Comparison of ENCODE assay signal across 17 cellular contexts in the genomic region with DNA sequence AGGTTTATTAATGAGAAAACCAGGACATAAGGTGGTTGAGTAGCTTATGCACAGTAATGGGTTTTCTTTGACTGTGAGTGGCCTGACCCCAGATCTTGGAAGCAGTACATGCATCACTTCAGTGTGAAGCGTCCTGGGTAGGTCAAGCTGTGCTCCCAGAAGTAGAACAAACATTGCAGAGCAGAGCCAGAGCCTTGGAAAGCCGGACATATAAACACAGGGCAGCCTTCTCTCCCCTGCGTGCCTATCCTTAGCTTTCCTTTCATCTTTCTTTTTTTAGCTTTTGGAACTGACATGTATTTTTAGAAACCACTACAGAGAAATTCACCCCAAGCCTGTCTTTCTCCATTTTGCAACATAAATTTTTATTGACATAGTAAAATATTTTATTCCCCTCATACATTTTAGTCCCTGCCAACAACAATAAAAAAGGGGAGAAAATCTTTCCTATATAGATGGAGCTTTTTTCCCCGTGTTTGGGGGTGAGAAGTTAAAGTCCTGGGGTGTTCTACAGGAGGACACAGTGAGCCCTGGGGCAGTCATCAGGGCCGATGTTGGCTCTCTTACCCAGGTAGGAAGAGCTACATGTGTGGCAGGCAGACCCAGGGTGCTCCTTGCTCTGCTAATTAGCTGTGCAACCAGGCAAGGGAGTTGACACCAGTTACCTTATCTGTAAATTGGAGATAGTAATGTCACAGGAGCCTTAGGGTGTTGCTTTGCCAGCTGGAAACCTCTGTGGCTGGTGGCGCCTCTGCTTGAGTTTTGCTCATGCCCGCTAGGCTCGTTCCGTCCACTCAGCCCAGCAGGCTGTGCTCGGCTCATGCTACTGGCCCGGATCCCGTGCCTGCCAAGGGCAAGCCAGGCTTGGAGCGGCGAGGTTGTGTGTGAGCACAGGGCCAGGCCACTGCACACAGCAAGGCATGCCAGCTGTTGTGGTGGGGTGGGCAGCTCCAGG.
DNase-seq lines count a peak whose midpoint lies in the region; ATAC-seq, FAIRE-seq and TF ChIP-seq lines count a peak whose summit lies in the region.
"Had no signal": no experiment of that assay in that cellular context is flagged by ENCODE, and none has a peak within 500 bp of the region (broad histone marks: within the 10 kb centered on the region; RNA-seq: fewer than 3 reads in every experiment).

No MANE protein-coding gene starts in this region.

- peaks cover 35% of the 10 kb centered on the region for H3K4me1 Mint-ChIP-seq in CD8-positive, alpha-beta T cell (ENCODE audit: low read depth)
- H3K4me1 Mint-ChIP-seq in central memory CD8-positive, alpha-beta T cell = peaks cover 45% of the 10 kb centered on the region

- no peak for TF ChIP-seq POLR2A in lower leg skin (IDR thresholded peaks at IDR 0.05)

- H3K9me3 ChIP-seq in CD8-positive, alpha-beta T cell (ENCODE audit: low read length) = no peaks in the 10 kb centered on the region
- no peaks in the 10 kb centered on the region for H3K9me3 ChIP-seq in left ventricle myocardium inferior (replicated peaks)
- H3K9me3 ChIP-seq: Peyer's patch, suprapubic skin had no signal

- no peaks in the 10 kb centered on the region for H3K9me3 Mint-ChIP-seq in CD8-positive, alpha-beta T cell
- H3K9me3 Mint-ChIP-seq in central memory CD8-positive, alpha-beta T cell = no peaks in the 10 kb centered on the region

- H3K27ac ChIP-seq in CD8-positive, alpha-beta T cell (ENCODE audit: low read depth, low read length) = no peak overlapping the region
- H3K27ac ChIP-seq in left ventricle myocardium inferior (replicated peaks) = peak overlapping the region; percentile 90
- H3K27ac ChIP-seq: Peyer's patch, suprapubic skin had no signal

- H3K36me3 ChIP-seq in CD8-positive, alpha-beta T cell (ENCODE audit: insufficient read depth, low read length) = no peaks in the 10 kb centered on the region
- no peaks in the 10 kb centered on the region for H3K36me3 ChIP-seq in left ventricle myocardium inferior

- intact Hi-C loops in CD8-positive, alpha-beta T cell (cut with DNase I, micrococcal nuclease) = no loop called here
- intact Hi-C loops in left ventricle myocardium inferior (cut with micrococcal nuclease) (no loop called here), lower leg skin (cut with DNase I; ENCODE audit: low total_unique reads) (no loop called here)

- H3K36me3 Mint-ChIP-seq in CD8-positive, alpha-beta T cell = peaks cover 61% of the 10 kb centered on the region
- peaks cover 16% of the 10 kb centered on the region for H3K36me3 Mint-ChIP-seq in central memory CD8-positive, alpha-beta T cell (ENCODE audit: insufficient read depth)

- ATAC-seq in CD8-positive, alpha-beta T cell = no peak
- no peak for ATAC-seq in central memory CD8-positive, alpha-beta T cell (replicated peaks; ENCODE audit: extremely low read depth, poor library complexity, severe bottlenecking)
- ATAC-seq in GM21447 (IDR thresholded peaks at IDR 0.05; ENCODE audit: unreplicated experiment) = no peak
- ATAC-seq: activated CD4-positive, alpha-beta T cell treated with anti-CD3 and anti-CD28 coated beads for 36 hours had no signal

- 61 to 70% methylated on average over 14 of the region's 14 CpGs for WGBS in lower leg skin, 2 donors

- H3K27ac Mint-ChIP-seq in CD8-positive, alpha-beta T cell = peak overlapping the region; percentile 41
- peak overlapping the region; percentile 20 for H3K27ac Mint-ChIP-seq in central memory CD8-positive, alpha-beta T cell (ENCODE audit: low read depth)
- H3K27ac Mint-ChIP-seq: activated CD4-positive, alpha-beta T cell treated with anti-CD3 and anti-CD28 coated beads for 36 hours had no signal

- H3K4me1 ChIP-seq in CD8-positive, alpha-beta T cell (ENCODE audit: insufficient read depth, low read length) = peaks cover 35% of the 10 kb centered on the region
- H3K4me1 ChIP-seq in left ventricle myocardium inferior = peaks cover 64% of the 10 kb centered on the region
- H3K4me1 ChIP-seq: Peyer's patch had no signal

- no peaks in the 10 kb centered on the region for H3K27me3 Mint-ChIP-seq in CD8-positive, alpha-beta T cell (ENCODE audit: low read depth)
- H3K27me3 Mint-ChIP-seq in central memory CD8-positive, alpha-beta T cell = no peaks in the 10 kb centered on the region
- H3K27me3 Mint-ChIP-seq: activated CD4-positive, alpha-beta T cell treated with anti-CD3 and anti-CD28 coated beads for 36 hours had no signal

- no peak overlapping the region for H3K4me3 ChIP-seq in CD8-positive, alpha-beta T cell (ENCODE audit: low read depth, low read length)
- H3K4me3 ChIP-seq in left ventricle myocardium inferior (peak overlapping the region; percentile 34), lower leg skin (ENCODE audit: low read depth, poor library complexity, severe bottlenecking) (no peak overlapping the region)
- H3K4me3 ChIP-seq: Peyer's patch, suprapubic skin had no signal

- no peaks in the 10 kb centered on the region for H3K27me3 ChIP-seq in CD8-positive, alpha-beta T cell (ENCODE audit: insufficient read depth, low read length)
- H3K27me3 ChIP-seq in left ventricle myocardium inferior (ENCODE audit: low read depth) = no peaks in the 10 kb centered on the region
- H3K27me3 ChIP-seq: Peyer's patch, suprapubic skin had no signal

- POLR2A ChIA-PET in CD8-positive, alpha-beta T cell (lab: Charles Lee) = no interaction called here

- CTCF ChIA-PET in CD8-positive, alpha-beta T cell (lab: Charles Lee) = no interaction called here

- FAIRE-seq in D721Med (lab: Jason Lieb, UNC) = no peak

- H3K4me3 Mint-ChIP-seq in CD8-positive, alpha-beta T cell = no peak overlapping the region
- H3K4me3 Mint-ChIP-seq in central memory CD8-positive, alpha-beta T cell = no peak overlapping the region
- H3K4me3 Mint-ChIP-seq: activated CD4-positive, alpha-beta T cell treated with anti-CD3 and anti-CD28 coated beads for 36 hours had no signal

- TF ChIP-seq CTCF in CD8-positive, alpha-beta T cell (IDR thresholded peaks at IDR 0.05) = no peak
- TF ChIP-seq CTCF in left ventricle myocardium inferior (IDR thresholded peaks at IDR 0.05; ENCODE audit: borderline replicate concordance) = peak; percentile 29
- TF ChIP-seq CTCF in lower leg skin (IDR thresholded peaks at IDR 0.05) = no peak
- TF ChIP-seq CTCF in D721Med (IDR thresholded peaks at IDR 0.05; ENCODE audit: insufficient read depth, missing control alignments) = no peak

- DNase-seq in CD8-positive, alpha-beta T cell = no peak
- no peak for DNase-seq in central memory CD8-positive, alpha-beta T cell (ENCODE audit: low spot score in 2 of 2)
- DNase-seq in left ventricle myocardium inferior (peak; percentile 76), pons (ENCODE audit: low spot score) (peak; percentile 35), lower leg skin (ENCODE audit: low spot score in 2 of 2) (no peak), D721Med (ENCODE audit: insufficient read length, low spot score) (no peak)
- DNase-seq in activated CD4-positive, CD25-positive, alpha-beta regulatory T cell (lab: John Stamatoyannopoulos, UW) = no peak
- DNase-seq: activated CD4-positive, alpha-beta T cell treated with anti-CD3 and anti-CD28 coated beads for 36 hours; DMS 273 treated with DMSO at 0.1 percent for 48 hours; effector CD4-positive, alpha-beta T cell; Karpas-422; kidney glomerular epithelial cell; NCI-H510A treated with DMSO at 0.1 percent for 48 hours; occipital lobe; Peyer's patch had no signal

Comparison
In these comparisons a context has a peak if more than half of its experiments do, and no peak if none do; other contexts are left out.
1. DNase-seq: peak in left ventricle myocardium inferior (single experiment) and pons (single experiment); none in CD8-positive, alpha-beta T cell (0 of 7), central memory CD8-positive, alpha-beta T cell (0 of 2), lower leg skin (0 of 2), D721Med (single experiment) and activated CD4-positive, CD25-positive, alpha-beta regulatory T cell (0 of 4).